34 cellular contexts compared by ENCODE assay signal in the genomic region with DNA sequence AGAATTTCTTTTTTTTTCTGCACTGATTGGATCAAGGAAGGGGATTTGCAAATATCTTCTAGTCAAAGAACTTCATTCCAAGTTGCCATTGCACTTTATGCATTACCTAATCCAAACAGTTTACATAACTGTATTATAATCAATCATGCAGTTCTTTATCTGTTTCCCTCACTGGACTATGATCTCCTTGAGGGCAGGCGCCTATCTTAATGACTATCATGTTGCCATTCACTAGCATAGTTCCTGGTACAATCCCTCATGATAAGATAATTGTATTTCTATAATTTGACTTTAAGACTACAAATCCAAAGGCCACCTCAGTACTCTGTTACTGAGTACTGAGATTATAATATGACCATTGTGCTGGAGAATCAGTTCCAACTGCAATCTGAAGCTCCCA.
"Had no signal": no experiment of that assay in that cellular context is flagged by ENCODE, and none has a peak within 500 bp of the region (broad histone marks: within the 10 kb centered on the region; RNA-seq: fewer than 3 reads in every experiment).

No MANE protein-coding gene starts in this region.

- H3K27me3 ChIP-seq: adrenal gland, ascending aorta, body of pancreas, brain microvascular endothelial cell, breast epithelium, cardiac muscle cell had no signal

- H3K9me3 ChIP-seq: adrenal gland, ascending aorta, breast epithelium had no signal

- H3K36me3 ChIP-seq: adrenal gland, ascending aorta, brain microvascular endothelial cell, breast epithelium, cardiac muscle cell had no signal

- FAIRE-seq: astrocyte, bronchial epithelial cell had no signal

- ATAC-seq: activated naive CD4-positive, alpha-beta T cell treated with anti-CD3 and anti-CD28 coated beads, Interleukin-2, amount 50 U/mL, for 72 hours; activated naive CD8-positive, alpha-beta T cell treated with anti-CD3 and anti-CD28 coated beads, Interleukin-2, amount 50 U/mL, for 24 hours; activated T-cell treated with anti-CD3 and anti-CD28 coated beads, Interleukin-2, amount 50 U/mL, for 4 hours; activated T-cell treated with anti-CD3 and anti-CD28 coated beads, Interleukin-2, amount 50 U/mL, for 72 hours; activated T-helper 17 cell treated with anti-CD3 and anti-CD28 coated beads, Interleukin-2, amount 50 U/mL, for 72 hours; body of pancreas had no signal

- DNase-seq: activated effector memory CD4-positive, alpha-beta T cell treated with anti-CD3 and anti-CD28 coated beads, Interleukin-2, amount 50 U/mL, for 16 hours; activated effector memory CD4-positive, alpha-beta T cell treated with Interleukin-2 at 50 U/mL for 16 hours; activated gamma-delta T cell; activated gamma-delta T cell treated with Interleukin-2 at 50 U/mL for 16 hours; activated naive CD4-positive, alpha-beta T cell; activated naive CD4-positive, alpha-beta T cell treated with anti-CD3 and anti-CD28 coated beads for 36 hours; activated naive CD4-positive, alpha-beta T cell treated with anti-CD3 and anti-CD28 coated beads, Interleukin-2, amount 10 ng/mL, durations not matched to agents 7 days and 5 days; activated naive CD4-positive, alpha-beta T cell treated with anti-CD3 and anti-CD28 coated beads, Interleukin-2, amount 50 U/mL, for 16 hours; activated naive CD4-positive, alpha-beta T cell treated with Interleukin-2 at 50 U/mL for 16 hours; activated naive CD8-positive, alpha-beta T cell treated with anti-CD3 and anti-CD28 coated beads for 36 hours; activated naive CD8-positive, alpha-beta T cell treated with anti-CD3 and anti-CD28 coated beads, Interleukin-2, amount 10 ng/mL, durations not matched to agents 7 days and 5 days; activated naive CD8-positive, alpha-beta T cell treated with anti-CD3 and anti-CD28 coated beads, Interleukin-2, amount 50 U/mL, for 24 hours; activated T-cell treated with anti-CD3 and anti-CD28 coated beads for 4 hours; activated T-cell treated with anti-CD3 and anti-CD28 coated beads, Interleukin-2, amount 50 U/mL, for 1 hour; activated T-cell treated with anti-CD3 and anti-CD28 coated beads, Interleukin-2, amount 50 U/mL, for 24 hours; activated T-cell treated with anti-CD3 and anti-CD28 coated beads, Interleukin-2, amount 50 U/mL, for 4 hours; activated T-cell treated with anti-CD3 and anti-CD28 coated beads, Interleukin-2, amount 50 U/mL, for 48 hours; activated T-cell treated with anti-CD3 and anti-CD28 coated beads, Interleukin-2, amount 50 U/mL, for 72 hours; adrenal gland; amniotic stem cell; amygdala; anterior cingulate cortex; aorta; body of pancreas; brain microvascular endothelial cell; central memory CD4-positive, alpha-beta T cell; cerebellar nuclear complex had no signal

- H3K27ac ChIP-seq: adrenal gland, ascending aorta, body of pancreas, brain microvascular endothelial cell, breast epithelium, cardiac muscle cell had no signal

- H3K4me3 ChIP-seq: adrenal gland, ascending aorta, body of pancreas, breast epithelium, cardiac muscle cell had no signal

- H3K4me1 ChIP-seq: adrenal gland, ascending aorta, body of pancreas, breast epithelium had no signal
